8 cellular contexts compared by ENCODE assay signal in the genomic region with DNA sequence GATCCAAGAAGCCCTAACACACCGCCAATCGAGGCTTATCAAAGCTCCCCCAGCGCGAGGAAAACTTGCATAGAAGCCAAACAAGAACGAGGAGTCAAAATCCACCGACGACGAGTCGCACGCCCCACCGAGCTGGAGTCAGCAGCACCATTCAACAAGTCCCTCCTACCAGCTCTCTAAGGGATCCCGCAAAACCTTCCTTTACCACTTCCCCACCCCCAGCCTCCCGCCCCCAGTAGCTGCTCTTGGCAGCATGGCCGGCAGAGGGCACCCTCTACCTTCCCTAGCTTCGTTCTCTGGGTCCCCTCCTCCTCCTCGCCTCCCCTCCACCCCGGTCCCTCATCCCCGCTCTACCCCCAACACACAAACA. TPM values are rescaled to one million over a fixed set of nuclear protein-coding genes. Genes with fewer than 3 reads are reported as not detected.
DNase-seq lines count a peak whose midpoint lies in the region; ATAC-seq lines count a peak whose summit lies in the region.

No MANE protein-coding gene starts in this region.

- peak overlapping the region; percentile 64 for H3K9ac ChIP-seq in mesendoderm (ENCODE audit: low read length)

- ATAC-seq in GM18517 (IDR thresholded peaks at IDR 0.05; ENCODE audit: unreplicated experiment), result peak; percentile 59
- peak; percentile 73 for ATAC-seq in HG02981 (IDR thresholded peaks at IDR 0.05; ENCODE audit: unreplicated experiment)

- no peak overlapping the region for H3K23ac ChIP-seq in mesendoderm (ENCODE audit: low read length)

- no peaks in the 10 kb centered on the region for H3K36me3 ChIP-seq in ectodermal cell (ENCODE audit: control insufficient read depth, insufficient read depth, low read length)
- no peaks in the 10 kb centered on the region for H3K36me3 ChIP-seq in mesendoderm (ENCODE audit: control insufficient read depth, insufficient read depth, low read length)

- H3K27ac ChIP-seq in ectodermal cell (ENCODE audit: insufficient read depth, low read depth, low read length, poor library complexity, severe bottlenecking), result no peak overlapping the region
- no peak overlapping the region for H3K27ac ChIP-seq in mesendoderm (ENCODE audit: low read depth, low read length)

- H4K8ac ChIP-seq in mesendoderm (ENCODE audit: low read depth, low read length), result no peak overlapping the region

- H2BK15ac ChIP-seq in mesendoderm (replicated peaks; ENCODE audit: low read depth), result no peak overlapping the region

- H3K9me3 ChIP-seq in ectodermal cell (ENCODE audit: control insufficient read depth, low read length), result no peaks in the 10 kb centered on the region

- H2AK5ac ChIP-seq in mesendoderm (ENCODE audit: low read length), result no peak overlapping the region

- H3K27me3 ChIP-seq in ectodermal cell (ENCODE audit: control insufficient read depth, insufficient read depth, low read length, poor library complexity, severe bottlenecking) (peaks cover 66% of the 10 kb centered on the region), mesendoderm (ENCODE audit: insufficient read depth, low read length, poor library complexity) (peaks cover 9% of the 10 kb centered on the region)

- no peaks in the 10 kb centered on the region for H3K79me1 ChIP-seq in mesendoderm (ENCODE audit: low read length)

- H4K5ac ChIP-seq in mesendoderm (ENCODE audit: low read length), result no peak overlapping the region

- H3K4me3 ChIP-seq in ectodermal cell (ENCODE audit: insufficient read depth, low read depth, low read length) (peak overlapping the region; percentile 67), mesendoderm (ENCODE audit: low read length) (peak overlapping the region; percentile 63)

- no peak overlapping the region for H3K18ac ChIP-seq in mesendoderm (ENCODE audit: low read length)

- no peaks in the 10 kb centered on the region for H3K79me2 ChIP-seq in mesendoderm (ENCODE audit: control insufficient read depth, insufficient read depth, low read length)

- H2BK5ac ChIP-seq in mesendoderm (ENCODE audit: low read length), result no peak overlapping the region

- H3K4me1 ChIP-seq in ectodermal cell (ENCODE audit: control insufficient read depth, insufficient read depth, low read length) (peaks cover 19% of the 10 kb centered on the region), mesendoderm (ENCODE audit: control insufficient read depth, low read depth, low read length) (peaks cover 2% of the 10 kb centered on the region)

- H2BK120ac ChIP-seq in mesendoderm (ENCODE audit: low read depth, low read length), result no peak overlapping the region

- H3K4ac ChIP-seq in mesendoderm (ENCODE audit: low read depth, low read length), result no peak overlapping the region

- WGBS in ectodermal cell, 2 experiments, result 0% methylated on average over 18 of the region's 18 CpGs
- WGBS in mesendoderm (ENCODE audit: extremely low coverage, insufficient coverage, low lambda C conversion rate), result no CpG with 5 or more reads among the region's 18 CpGs

- peak overlapping the region; percentile 78 for H3K56ac ChIP-seq in mesendoderm (ENCODE audit: low read length)

- H3K4me2 ChIP-seq in mesendoderm (ENCODE audit: low read length), result peak overlapping the region; percentile 98

- DNase-seq in AG20443 (ENCODE audit: low spot score) (peak; percentile 91), NCI-H2171 treated with DMSO at 0.1 percent for 48 hours (lab: John Stamatoyannopoulos, UW) (peak; percentile 44), mesendoderm (peak; percentile 94)
- peak; percentile 29 to 30 for DNase-seq in activated CD4-positive, alpha-beta T cell treated with anti-CD3 and anti-CD28 coated beads for 4 hours
- DNase-seq in stimulated activated CD8-positive, alpha-beta memory T cell treated with anti-CD3 and anti-CD28 coated beads, Interleukin-2, amount 100 ng/mL, for 48 hours (ENCODE audit: low read depth in 2 of 2), result peak; percentile 58 to 71

RNA-seq across cellular contexts. Expression of gene BDNF, which starts 1.4 kb away (rescaled TPM):
- polyA plus RNA-seq in ectodermal cell (2013, experiment 1 of 4), result 0.94 TPM
- 0.62 TPM for polyA plus RNA-seq in ectodermal cell (2013, experiment 2 of 4)
- 0.80 TPM for polyA plus RNA-seq in ectodermal cell (2013, experiment 3 of 4)
- 0.65 TPM for polyA plus RNA-seq in ectodermal cell (2013, experiment 4 of 4)
- 0.90 TPM for polyA plus RNA-seq in mesendoderm (2013, experiment 1 of 2)
- polyA plus RNA-seq in mesendoderm (2013, experiment 2 of 2), result 1.2 TPM

Comparison
In these comparisons a context has a peak if more than half of its experiments do, and no peak if none do; other contexts are left out.
1. DNase-seq: peak in every context shown above with its lines; median percentile 94 in mesendoderm; 91 in AG20443; 64 in stimulated activated CD8-positive, alpha-beta memory T cell treated with anti-CD3 and anti-CD28 coated beads, Interleukin-2, amount 100 ng/mL, for 48 hours; 44 in NCI-H2171 treated with DMSO at 0.1 percent for 48 hours; 30 in activated CD4-positive, alpha-beta T cell treated with anti-CD3 and anti-CD28 coated beads for 4 hours.